1 cellular context compared by ENCODE assay signal in genomic region chr1:77891200-77891599, GRCh38.
TF ChIP-seq lines count a peak whose summit lies in the region.

No MANE protein-coding gene starts in this region.

TF ChIP-seq in endothelial cell of umbilical vein, 7 proteins besides CTCF, POLR2A, EP300 and RAD21 (continued from another document):
- TF ChIP-seq MAX (IDR thresholded peaks at IDR 0.05; ENCODE audit: insufficient read depth, insufficient read length), result no peak
- no peak for TF ChIP-seq GATA2 (IDR thresholded peaks at IDR 0.05; ENCODE audit: insufficient read depth, insufficient read length, low read depth, low read length)
- TF ChIP-seq EZH2 (IDR thresholded peaks at IDR 0.05; ENCODE audit: borderline replicate concordance, low read depth, low read length, severe bottlenecking), result no peak
- no peak for TF ChIP-seq JUN (IDR thresholded peaks at IDR 0.05; ENCODE audit: borderline replicate concordance, insufficient read depth, insufficient read length, low read depth)
- TF ChIP-seq MYC (IDR thresholded peaks at IDR 0.05; ENCODE audit: low read depth, low read length), result no peak
